26 cellular contexts compared by ENCODE assay signal in the genomic region with DNA sequence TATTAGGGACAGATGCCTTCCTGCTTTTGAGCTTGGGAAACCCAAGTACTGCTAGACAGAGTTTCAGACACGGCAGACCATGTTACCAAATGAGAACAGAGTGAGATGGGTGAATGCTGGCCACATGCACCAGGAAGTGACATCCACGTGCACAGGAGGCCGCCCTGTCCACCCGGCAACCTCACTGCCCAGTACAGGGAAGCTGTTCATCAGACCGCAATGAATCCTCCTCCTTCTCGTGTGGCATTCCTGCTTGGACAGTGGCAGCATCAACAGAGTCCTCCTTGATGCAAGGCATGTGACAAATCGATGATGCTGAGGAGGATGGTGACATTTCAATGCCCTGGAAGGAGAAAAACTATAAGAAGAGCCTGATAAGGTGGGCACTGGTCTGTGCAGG.
"Had no signal": no experiment of that assay in that cellular context is flagged by ENCODE, and none has a peak within 500 bp of the region (broad histone marks: within the 10 kb centered on the region; RNA-seq: fewer than 3 reads in every experiment).

No MANE protein-coding gene starts in this region.

- ATAC-seq: gastroesophageal sphincter; left ventricle myocardium superior; mucosa of descending colon; naive thymus-derived CD8-positive, alpha-beta T cell; sciatic nerve; stimulated activated memory B cell treated with anti-CD40 and anti-IgM and Interleukin-4, amounts not matched to agents 10 μg/mL and 1 μg/mL and 100 μg/mL, for 72 hours had no signal

- H3K27ac Mint-ChIP-seq: naive thymus-derived CD8-positive, alpha-beta T cell; stimulated activated memory B cell treated with anti-CD40 and anti-IgM and Interleukin-4, amounts not matched to agents 10 μg/mL and 1 μg/mL and 100 μg/mL, for 72 hours; stimulated activated naive CD8-positive, alpha-beta T cell treated with anti-CD3 and anti-CD28 coated beads, Interleukin-15, Interleukin-2, amounts not matched to agents 100 ng/mL and 50 ng/mL, for 24 hours had no signal

- FAIRE-seq: keratinocyte had no signal

- H3K4me1 ChIP-seq: esophagus squamous epithelium, gastroesophageal sphincter, parathyroid adenoma, prostate gland, spleen, tibial artery, upper lobe of right lung had no signal

- H2AFZ ChIP-seq: parathyroid adenoma had no signal

- H3K36me3 Mint-ChIP-seq: stimulated activated memory B cell treated with anti-CD40 and anti-IgM and Interleukin-4, amounts not matched to agents 10 μg/mL and 1 μg/mL and 100 μg/mL, for 72 hours had no signal

- H3K4me3 ChIP-seq: cardiac muscle cell, dorsolateral prefrontal cortex, esophagus squamous epithelium, gastroesophageal sphincter, mucosa of descending colon, prostate gland, spleen, tibial artery, upper lobe of right lung had no signal

- H3K27ac ChIP-seq: cardiac muscle cell, dorsolateral prefrontal cortex, epithelial cell of prostate, esophagus squamous epithelium, gastroesophageal sphincter, parathyroid adenoma, prostate gland, spleen, tibial artery, upper lobe of right lung had no signal

- DNase-seq: cortex of kidney; dorsolateral prefrontal cortex; effector memory CD4-positive, alpha-beta T cell; esophagus squamous epithelium; foreskin fibroblast; glutamatergic neuron; left ventricle myocardium superior; mammary epithelial cell; mucosa of descending colon; naive thymus-derived CD8-positive, alpha-beta T cell; retina; spleen; stimulated activated CD4-positive, alpha-beta T cell treated with anti-CD3 and anti-CD28 coated beads, Interleukin-15, amount 100 ng/mL, for 24 hours; stimulated activated CD4-positive, alpha-beta T cell treated with anti-CD3 and anti-CD28 coated beads, Interleukin-1b, Interleukin-23, amount 100 ng/mL, for 48 hours; stimulated activated CD4-positive, alpha-beta T cell treated with anti-CD3 and anti-CD28 coated beads, Interleukin-4, amount 100 ng/mL, for 24 hours; upper lobe of right lung had no signal

- H3K36me3 ChIP-seq: cardiac muscle cell, esophagus squamous epithelium, gastroesophageal sphincter, prostate gland, spleen, tibial artery, upper lobe of right lung had no signal

- H3K79me2 ChIP-seq: parathyroid adenoma had no signal

- H3K9me3 Mint-ChIP-seq: stimulated activated memory B cell treated with anti-CD40 and anti-IgM and Interleukin-4, amounts not matched to agents 10 μg/mL and 1 μg/mL and 100 μg/mL, for 72 hours had no signal

- H3K9ac ChIP-seq: parathyroid adenoma had no signal

- H3K9me3 ChIP-seq: esophagus squamous epithelium, gastroesophageal sphincter, mucosa of descending colon, prostate gland, tibial artery, upper lobe of right lung had no signal
